ENCODE assay signal across 11 cellular contexts in the genomic region with DNA sequence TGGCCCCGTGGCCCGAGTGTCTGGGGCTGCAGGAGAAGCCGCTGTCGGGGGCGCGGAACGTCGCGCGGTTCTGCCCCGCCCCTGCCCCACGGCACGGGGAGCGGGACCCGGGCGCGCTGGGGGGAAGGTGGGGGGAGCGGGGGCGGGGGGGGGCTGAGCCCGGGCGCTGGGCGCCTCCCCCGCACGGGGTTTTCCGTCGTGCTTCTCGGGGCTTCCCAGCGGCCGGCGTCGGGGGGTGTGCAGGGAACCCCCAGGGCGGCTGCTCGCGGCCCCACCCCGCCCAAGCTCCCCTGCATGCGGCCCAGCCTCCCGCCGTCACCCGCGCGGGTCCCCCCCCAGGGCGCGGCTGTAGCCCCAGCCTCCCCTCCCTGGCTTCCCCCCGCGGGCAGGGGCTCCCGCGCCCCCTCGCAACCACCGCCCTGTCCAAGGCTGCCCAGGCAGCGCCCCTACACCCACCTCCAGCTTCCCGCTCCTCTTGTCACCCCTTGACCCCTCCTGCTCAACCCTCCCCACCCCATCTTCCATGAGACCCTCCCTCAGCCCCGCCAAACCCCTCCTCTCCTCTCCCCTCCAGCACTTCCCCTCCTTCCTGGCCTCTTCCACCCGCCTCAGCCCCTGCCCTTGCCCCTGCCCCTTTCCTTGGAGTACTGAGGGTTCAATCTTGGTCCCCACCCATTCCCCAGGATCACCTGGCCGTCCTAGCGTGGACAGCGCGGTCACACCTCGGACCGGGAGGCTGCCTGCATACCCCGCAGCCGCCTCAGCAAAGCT. TPM values are rescaled to one million over a fixed set of nuclear protein-coding genes. Genes with fewer than 3 reads are reported as not detected.
DNase-seq lines count a peak whose midpoint lies in the region; TF ChIP-seq lines count a peak whose summit lies in the region.
"Had no signal": no experiment of that assay in that cellular context is flagged by ENCODE, and none has a peak within 500 bp of the region (broad histone marks: within the 10 kb centered on the region; RNA-seq: fewer than 3 reads in every experiment).

No MANE protein-coding gene starts in this region.

- TF ChIP-seq CTCF in GM12864 (IDR thresholded peaks at IDR 0.05; ENCODE audit: low read depth, low read length, missing control alignments), result no peak
- TF ChIP-seq CTCF in smooth muscle cell (IDR thresholded peaks at IDR 0.05; ENCODE audit: borderline replicate concordance, insufficient read depth, poor library complexity, severe bottlenecking), result no peak

- 36% methylated on average over 14 of the region's 61 CpGs for WGBS in smooth muscle cell (ENCODE audit: low lambda C conversion rate)

- no peaks in the 10 kb centered on the region for H3K9me3 ChIP-seq in smooth muscle cell (replicated peaks; ENCODE audit: low read depth)

- H3K27me3 ChIP-seq in smooth muscle cell (ENCODE audit: low read depth), result peaks cover 53% of the 10 kb centered on the region

- H3K79me2 ChIP-seq in smooth muscle cell (ENCODE audit: low read depth), result no peaks in the 10 kb centered on the region

- H4K20me1 ChIP-seq in smooth muscle cell (ENCODE audit: low read depth), result no peaks in the 10 kb centered on the region

- H3K4me2 ChIP-seq in smooth muscle cell, result no peak overlapping the region

- no peaks in the 10 kb centered on the region for H3K36me3 ChIP-seq in smooth muscle cell (ENCODE audit: low read depth)

- peak overlapping the region; percentile 28 for H3K4me3 ChIP-seq in GM12864 (ENCODE audit: low read depth, low read length)
- no peak overlapping the region for H3K4me3 ChIP-seq in smooth muscle cell

- no peak overlapping the region for H3K9ac ChIP-seq in smooth muscle cell (ENCODE audit: low read depth)

- no peak overlapping the region for H3K27ac ChIP-seq in smooth muscle cell (ENCODE audit: low read depth)

- DNase-seq in GM12864 (ENCODE audit: low read depth), result no peak
- DNase-seq in activated CD4-positive, CD25-positive, alpha-beta regulatory T cell treated with anti-CD3 and anti-CD28 coated beads, Interleukin-2, amount 50 U/mL, for 72 hours, result peak; percentile 50
- peak; percentile 46 for DNase-seq in ecto neural progenitor cell (ENCODE audit: low spot score)
- DNase-seq in stimulated activated CD4-positive, alpha-beta T cell treated with anti-CD3 and anti-CD28 coated beads, Interleukin-2, amount 100 ng/mL, for 24 hours, result peak; percentile 47 to 56
- DNase-seq in smooth muscle cell (lab: John Stamatoyannopoulos, UW; ENCODE audit: unreplicated experiment), result no peak
- DNase-seq in DMS114 treated with DMSO at 0.1 percent for 48 hours (lab: John Stamatoyannopoulos, UW; ENCODE audit: unreplicated experiment), result no peak
- no peak for DNase-seq in SKM-1 (lab: John Stamatoyannopoulos, UW; ENCODE audit: unreplicated experiment)
- no peak for DNase-seq in cerebellum (ENCODE audit: low spot score)
- DNase-seq: DND-41 had no signal

- no peak overlapping the region for H2AFZ ChIP-seq in smooth muscle cell (ENCODE audit: low read depth)

- H3K4me1 ChIP-seq in smooth muscle cell (ENCODE audit: low read depth), result peaks cover 5% of the 10 kb centered on the region

- no peaks in the 10 kb centered on the region for H3F3A ChIP-seq in smooth muscle cell (ENCODE audit: low read depth)

RNA-seq across cellular contexts. Expression of gene IL17REL, which starts 1.7 kb away (rescaled TPM):
- 0.04 TPM in 1 of 2 replicates, not detected in the other for total RNA-seq in smooth muscle cell
- not detected in 2 replicates for polyA plus RNA-seq in smooth muscle cell
- 0.27 TPM for total RNA-seq in cerebellum
- total RNA-seq: activated T-helper 2 cell treated with anti-CD3 and anti-CD28 coated beads, Interferon-gamma antibody, Interleukin-2, Interleukin-4, amounts not matched to agents 10 μg/mL and 5 μg/mL and 100 μg/mL, durations not matched to agents 14 hours and 24 hours and 36 hours; HT1080 had no signal

RNA-seq across cellular contexts. Expression of gene TTLL8, which starts 47.2 kb away (rescaled TPM):
- not detected in 2 replicates for total RNA-seq in smooth muscle cell
- polyA plus RNA-seq in smooth muscle cell, result 0.10 TPM in 1 of 2 replicates, not detected in the other
- total RNA-seq in cerebellum, result not detected
- total RNA-seq: activated T-helper 2 cell treated with anti-CD3 and anti-CD28 coated beads, Interferon-gamma antibody, Interleukin-2, Interleukin-4, amounts not matched to agents 10 μg/mL and 5 μg/mL and 100 μg/mL, durations not matched to agents 14 hours and 24 hours and 36 hours; HT1080 had no signal

RNA-seq across cellular contexts. Expression of gene PIM3, which starts 50.3 kb away (rescaled TPM):
- total RNA-seq in smooth muscle cell (19.1 and 20.1 TPM in 2 replicates), cerebellum (9.2 TPM)
- polyA plus RNA-seq in smooth muscle cell, result 43.3 and 51.9 TPM in 2 replicates

Comparison
In these comparisons a context has a peak if more than half of its experiments do, and no peak if none do; other contexts are left out.
1. DNase-seq: peak in activated CD4-positive, CD25-positive, alpha-beta regulatory T cell treated with anti-CD3 and anti-CD28 coated beads, Interleukin-2, amount 50 U/mL, for 72 hours (single experiment), ecto neural progenitor cell (single experiment) and stimulated activated CD4-positive, alpha-beta T cell treated with anti-CD3 and anti-CD28 coated beads, Interleukin-2, amount 100 ng/mL, for 24 hours (2 of 2); none in GM12864 (single experiment), smooth muscle cell (single experiment), DMS114 treated with DMSO at 0.1 percent for 48 hours (single experiment), SKM-1 (single experiment) and cerebellum (single experiment).